20 cellular contexts compared by ENCODE assay signal in the genomic region with DNA sequence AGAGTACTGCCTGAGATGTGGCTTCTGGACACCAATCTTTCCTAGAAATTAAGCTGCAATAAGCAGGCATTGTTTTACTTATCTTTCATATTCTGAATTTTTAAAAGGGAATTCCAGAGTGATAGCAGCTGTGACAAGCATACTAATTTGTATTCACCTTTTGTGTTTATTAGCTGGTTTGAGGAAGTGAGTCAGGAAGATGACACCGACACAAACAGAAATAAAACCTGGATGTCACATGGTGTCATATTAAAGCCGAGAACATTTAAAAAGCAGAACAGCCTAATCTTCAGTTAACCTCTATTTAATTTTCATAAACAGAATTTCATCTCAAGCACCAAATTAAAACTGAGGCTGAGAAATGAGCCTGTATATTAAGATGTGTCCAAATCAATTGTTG.
DNase-seq lines count a peak whose midpoint lies in the region; ATAC-seq, FAIRE-seq and TF ChIP-seq lines count a peak whose summit lies in the region.
"Had no signal": no experiment of that assay in that cellular context is flagged by ENCODE, and none has a peak within 500 bp of the region (broad histone marks: within the 10 kb centered on the region; RNA-seq: fewer than 3 reads in every experiment).

No MANE protein-coding gene starts in this region.

- H3K9me1 ChIP-seq in K562 (ENCODE audit: control insufficient read depth, insufficient read depth, low read length): no peaks in the 10 kb centered on the region

- no peaks in the 10 kb centered on the region for H4K20me1 ChIP-seq in K562 (replicated peaks; ENCODE audit: control insufficient read depth, insufficient read depth, low read length)

- 26% methylated on average over 2 of the region's 2 CpGs for WGBS in K562 (ENCODE audit: insufficient coverage, low coverage, missing lambda C conversion rate)

- no peak for TF ChIP-seq CTCF in K562 (IDR thresholded peaks at IDR 0.05 in 2 of 3, conservative IDR thresholded peaks at IDR 0.05 in 1 of 3; ENCODE audit: insufficient read depth in 2 of 3, low read depth in 1 of 3, low read length in 3 of 3)
- no peak for TF ChIP-seq CTCF in brain microvascular endothelial cell (IDR thresholded peaks at IDR 0.05; ENCODE audit: low read depth, low read length, missing control alignments)

- H3K79me2 ChIP-seq in ACC112 (ENCODE audit: control insufficient read depth, insufficient read depth, low read length, unreplicated experiment) (no peaks in the 10 kb centered on the region), K562 (ENCODE audit: control insufficient read depth, insufficient read depth, low read length) (no peaks in the 10 kb centered on the region)

- DNase-seq in K562 (ENCODE audit: extremely low read depth in 1 of 4, low spot score in 3 of 4) (no peak), brain microvascular endothelial cell (no peak), frontal cortex (ENCODE audit: low spot score in 2 of 2) (no peak), hepatic stellate cell (ENCODE audit: low spot score) (no peak), dedifferentiated amniotic fluid mesenchymal stem cell (ENCODE audit: extremely low spot score) (no peak)
- DNase-seq: activated CD8-positive, alpha-beta memory T cell treated with anti-CD3 and anti-CD28 coated beads for 24 hours; Calu3; cerebellar nuclear complex; HFFc6; IMR-90; NCI-H1436 treated with DMSO at 0.1 percent for 48 hours; stimulated activated CD4-positive, alpha-beta T cell treated with anti-CD3 and anti-CD28 coated beads, Interleukin-2, amount 100 ng/mL, for 48 hours; stimulated activated CD8-positive, alpha-beta memory T cell treated with anti-CD3 and anti-CD28 coated beads, Interleukin-4, amount 100 ng/mL, for 48 hours; T-cell; thyroid gland; WERI-Rb-1 had no signal

- H3K9me3 ChIP-seq in K562 (replicated peaks; ENCODE audit: control insufficient read depth, insufficient read depth, low read depth, low read length): no peaks in the 10 kb centered on the region
- H3K9me3 ChIP-seq: thyroid gland had no signal

- H3K4me2 ChIP-seq in K562 (ENCODE audit: insufficient read depth, low read length): no peak overlapping the region

- H3K4me1 ChIP-seq in ACC112 (ENCODE audit: control insufficient read depth, insufficient read depth, low read length, unreplicated experiment) (peaks cover 9% of the 10 kb centered on the region), K562 (replicated peaks in 1 of 2; ENCODE audit: control insufficient read depth in 2 of 2, insufficient read depth in 2 of 2, low read length in 2 of 2) (no peaks in the 10 kb centered on the region; a peak in 1 of 5 replicates)

- no peak overlapping the region for H3K9ac ChIP-seq in K562 (ENCODE audit: insufficient read depth in 1 of 2, low read depth in 2 of 2, low read length in 2 of 2)

- ATAC-seq in GM19351 (IDR thresholded peaks at IDR 0.05; ENCODE audit: unreplicated experiment) (peak; percentile 75), HG03378 (IDR thresholded peaks at IDR 0.05; ENCODE audit: unreplicated experiment) (peak; percentile 76), K562 (no peak)
- ATAC-seq: T-cell had no signal

- H2AFZ ChIP-seq in ACC112 (ENCODE audit: low read length, unreplicated experiment) (peak overlapping the region; percentile 3), K562 (ENCODE audit: low read depth, low read length) (no peak overlapping the region)

- CTCF ChIA-PET in K562 (lab: Yijun Ruan, JAX; ENCODE audit: low intra/inter-chr PET ratio): no interaction called here

- POLR2A ChIA-PET in K562 (lab: Yijun Ruan, JAX): interaction anchor here (0.7 kb wide), 1 partner anchor 49 kb away, joined by 3 read pairs; no protein-coding TSS in a partner anchor

- intact Hi-C loops in K562 (cut with micrococcal nuclease): no loop called here

- TF ChIP-seq POLR2A in K562 (conservative IDR thresholded peaks at IDR 0.05): no peak

- H3K4me3 ChIP-seq in ACC112 (ENCODE audit: low read depth, low read length) (no peak overlapping the region), K562 (no peak overlapping the region), brain microvascular endothelial cell (ENCODE audit: low read depth, low read length) (no peak overlapping the region)
- H3K4me3 ChIP-seq: lung, thyroid gland had no signal

- no peaks in the 10 kb centered on the region for H3K27me3 ChIP-seq in ACC112 (ENCODE audit: insufficient read depth, low read length)
- H3K27me3 ChIP-seq in K562 (ENCODE audit: control insufficient read depth in 2 of 2, insufficient read depth in 2 of 2, low read length in 2 of 2): no peaks in the 10 kb centered on the region
- H3K27me3 ChIP-seq in brain microvascular endothelial cell (replicated peaks): no peaks in the 10 kb centered on the region
- H3K27me3 ChIP-seq: thyroid gland had no signal

- H3K27ac ChIP-seq in ACC112 (ENCODE audit: low read depth, low read length) (no peak overlapping the region), K562 (ENCODE audit: extremely low read depth, low read depth, low read length) (no peak overlapping the region), brain microvascular endothelial cell (no peak overlapping the region)
- H3K27ac ChIP-seq: thyroid gland, WERI-Rb-1 had no signal

- TF ChIP-seq EP300 in K562 (IDR thresholded peaks at IDR 0.05; ENCODE audit: low read length): no peak

- no peak for TF ChIP-seq RAD21 in K562 (CRISPR knock-in tag; conservative IDR thresholded peaks at IDR 0.05 in 1 of 2, IDR thresholded peaks at IDR 0.05 in 1 of 2)

- no peaks in the 10 kb centered on the region for H3K36me3 ChIP-seq in ACC112 (ENCODE audit: insufficient read depth, low read length)
- no peaks in the 10 kb centered on the region for H3K36me3 ChIP-seq in K562 (ENCODE audit: control insufficient read depth, insufficient read depth, low read length)
- no peaks in the 10 kb centered on the region for H3K36me3 ChIP-seq in brain microvascular endothelial cell (replicated peaks)
- H3K36me3 ChIP-seq: thyroid gland, WERI-Rb-1 had no signal

- in situ Hi-C loops in K562 (cut with MboI) (no loop called here), brain microvascular endothelial cell (cut with HindIII; ENCODE audit: low pct_ligation_motif_present, low sequenced_read_pairs) (no loop called here)

- BruUV-seq in K562 (replicated peaks; lab: Mats Ljungman, UMichigan): no TSS peak

- no peak for FAIRE-seq in K562 (lab: Jason Lieb, UNC)
- no peak for FAIRE-seq in frontal cortex (lab: Jason Lieb, UNC)

TF ChIP-seq in K562, 482 proteins besides CTCF, POLR2A, EP300 and RAD21:
- no peak for TF ChIP-seq ZNF23 (CRISPR knock-in tag; IDR thresholded peaks at IDR 0.05)
- TF ChIP-seq SPI1 (IDR thresholded peaks at IDR 0.05; ENCODE audit: borderline replicate concordance, low read depth, low read length): peak; percentile 17; the same call in 1 of the 2 replicates
